1 cellular context compared by ENCODE assay signal in genomic region chr11:72722050-72722748, GRCh38.
TF ChIP-seq lines count a peak whose summit lies in the region.

No MANE protein-coding gene starts in this region.

TF ChIP-seq in GM12878, 131 proteins besides CTCF, POLR2A, EP300 and RAD21 (continued from another document):
- TF ChIP-seq, protein P1, sequence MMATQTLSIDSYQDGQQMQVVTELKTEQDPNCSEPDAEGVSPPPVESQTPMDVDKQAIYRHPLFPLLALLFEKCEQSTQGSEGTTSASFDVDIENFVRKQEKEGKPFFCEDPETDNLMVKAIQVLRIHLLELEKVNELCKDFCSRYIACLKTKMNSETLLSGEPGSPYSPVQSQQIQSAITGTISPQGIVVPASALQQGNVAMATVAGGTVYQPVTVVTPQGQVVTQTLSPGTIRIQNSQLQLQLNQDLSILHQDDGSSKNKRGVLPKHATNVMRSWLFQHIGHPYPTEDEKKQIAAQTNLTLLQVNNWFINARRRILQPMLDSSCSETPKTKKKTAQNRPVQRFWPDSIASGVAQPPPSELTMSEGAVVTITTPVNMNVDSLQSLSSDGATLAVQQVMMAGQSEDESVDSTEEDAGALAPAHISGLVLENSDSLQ (IDR thresholded peaks at IDR 0.05): peak; percentile 90
- TF ChIP-seq, protein P2, sequence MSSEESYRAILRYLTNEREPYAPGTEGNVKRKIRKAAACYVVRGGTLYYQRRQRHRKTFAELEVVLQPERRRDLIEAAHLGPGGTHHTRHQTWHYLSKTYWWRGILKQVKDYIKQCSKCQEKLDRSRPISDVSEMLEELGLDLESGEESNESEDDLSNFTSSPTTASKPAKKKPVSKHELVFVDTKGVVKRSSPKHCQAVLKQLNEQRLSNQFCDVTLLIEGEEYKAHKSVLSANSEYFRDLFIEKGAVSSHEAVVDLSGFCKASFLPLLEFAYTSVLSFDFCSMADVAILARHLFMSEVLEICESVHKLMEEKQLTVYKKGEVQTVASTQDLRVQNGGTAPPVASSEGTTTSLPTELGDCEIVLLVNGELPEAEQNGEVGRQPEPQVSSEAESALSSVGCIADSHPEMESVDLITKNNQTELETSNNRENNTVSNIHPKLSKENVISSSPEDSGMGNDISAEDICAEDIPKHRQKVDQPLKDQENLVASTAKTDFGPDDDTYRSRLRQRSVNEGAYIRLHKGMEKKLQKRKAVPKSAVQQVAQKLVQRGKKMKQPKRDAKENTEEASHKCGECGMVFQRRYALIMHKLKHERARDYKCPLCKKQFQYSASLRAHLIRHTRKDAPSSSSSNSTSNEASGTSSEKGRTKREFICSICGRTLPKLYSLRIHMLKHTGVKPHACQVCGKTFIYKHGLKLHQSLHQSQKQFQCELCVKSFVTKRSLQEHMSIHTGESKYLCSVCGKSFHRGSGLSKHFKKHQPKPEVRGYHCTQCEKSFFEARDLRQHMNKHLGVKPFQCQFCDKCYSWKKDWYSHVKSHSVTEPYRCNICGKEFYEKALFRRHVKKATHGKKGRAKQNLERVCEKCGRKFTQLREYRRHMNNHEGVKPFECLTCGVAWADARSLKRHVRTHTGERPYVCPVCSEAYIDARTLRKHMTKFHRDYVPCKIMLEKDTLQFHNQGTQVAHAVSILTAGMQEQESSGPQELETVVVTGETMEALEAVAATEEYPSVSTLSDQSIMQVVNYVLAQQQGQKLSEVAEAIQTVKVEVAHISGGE (CRISPR knock-in tag; IDR thresholded peaks at IDR 0.05): no peak
- no peak for TF ChIP-seq ZNF622 (IDR thresholded peaks at IDR 0.05)
- TF ChIP-seq RFX5 (IDR thresholded peaks at IDR 0.05; ENCODE audit: low read depth, low read length): peak; percentile 100
- TF ChIP-seq CEBPB (IDR thresholded peaks at IDR 0.05; ENCODE audit: borderline replicate concordance in 1 of 2, low read depth in 2 of 2, low read length in 2 of 2): peak in 1 of 2 experiments; percentile 91; a peak in 1 of 4 replicates
- peak; percentile 98 for TF ChIP-seq CREB1 (IDR thresholded peaks at IDR 0.05; ENCODE audit: low read depth)
- TF ChIP-seq BMI1 (IDR thresholded peaks at IDR 0.05; ENCODE audit: borderline replicate concordance): no peak
- peak in 1 of 2 experiments; percentile 32; a peak in 1 of 4 replicates for TF ChIP-seq IKZF2 (IDR thresholded peaks at IDR 0.05)
- no peak for TF ChIP-seq SRF (IDR thresholded peaks at IDR 0.05; ENCODE audit: low read depth in 2 of 2, low read length in 2 of 2)
- TF ChIP-seq BACH1 (IDR thresholded peaks at IDR 0.05; ENCODE audit: borderline replicate concordance): no peak; the same call in 1 of the 2 replicates
TF ChIP-seq in GM12878: peak in this region for 32.
